In the genomic region with DNA sequence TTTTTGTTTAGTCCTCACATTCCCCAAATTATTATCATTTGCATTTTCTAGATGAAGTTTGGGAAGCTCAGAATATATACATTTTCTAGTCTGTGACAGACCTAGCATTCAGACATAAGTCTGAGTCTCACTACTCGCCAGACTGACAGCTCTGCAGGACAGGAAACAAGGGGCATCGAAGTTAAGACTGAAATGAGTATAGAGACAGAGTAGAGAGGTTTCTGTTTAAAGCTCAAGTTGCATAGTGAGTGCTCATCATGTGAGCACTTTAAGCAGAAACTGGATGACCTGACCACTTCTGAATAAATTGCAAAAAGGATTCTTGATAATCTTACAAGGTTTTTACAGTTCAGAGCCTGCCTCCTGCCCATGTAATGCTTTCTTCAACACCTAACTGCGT, we compare ENCODE assay signal across 1 cellular context.
A peak's percentile ranks its signal among the peaks of the same experiment; 100 is the strongest.
TF ChIP-seq lines count a peak whose summit lies in the region.

No MANE protein-coding gene starts in this region.

TF ChIP-seq in K562, 482 proteins besides CTCF, POLR2A, EP300 and RAD21:
- TF ChIP-seq LEF1 (IDR thresholded peaks at IDR 0.05) (no peak), ZFPM2 (CRISPR knock-in tag; IDR thresholded peaks at IDR 0.05) (no peak), TARDBP (IDR thresholded peaks at IDR 0.05) (no peak)
- TF ChIP-seq, protein P1, sequence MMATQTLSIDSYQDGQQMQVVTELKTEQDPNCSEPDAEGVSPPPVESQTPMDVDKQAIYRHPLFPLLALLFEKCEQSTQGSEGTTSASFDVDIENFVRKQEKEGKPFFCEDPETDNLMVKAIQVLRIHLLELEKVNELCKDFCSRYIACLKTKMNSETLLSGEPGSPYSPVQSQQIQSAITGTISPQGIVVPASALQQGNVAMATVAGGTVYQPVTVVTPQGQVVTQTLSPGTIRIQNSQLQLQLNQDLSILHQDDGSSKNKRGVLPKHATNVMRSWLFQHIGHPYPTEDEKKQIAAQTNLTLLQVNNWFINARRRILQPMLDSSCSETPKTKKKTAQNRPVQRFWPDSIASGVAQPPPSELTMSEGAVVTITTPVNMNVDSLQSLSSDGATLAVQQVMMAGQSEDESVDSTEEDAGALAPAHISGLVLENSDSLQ (IDR thresholded peaks at IDR 0.05) = peak; percentile 76
- TF ChIP-seq, protein P2, sequence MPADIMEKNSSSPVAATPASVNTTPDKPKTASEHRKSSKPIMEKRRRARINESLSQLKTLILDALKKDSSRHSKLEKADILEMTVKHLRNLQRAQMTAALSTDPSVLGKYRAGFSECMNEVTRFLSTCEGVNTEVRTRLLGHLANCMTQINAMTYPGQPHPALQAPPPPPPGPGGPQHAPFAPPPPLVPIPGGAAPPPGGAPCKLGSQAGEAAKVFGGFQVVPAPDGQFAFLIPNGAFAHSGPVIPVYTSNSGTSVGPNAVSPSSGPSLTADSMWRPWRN (IDR thresholded peaks at IDR 0.05; ENCODE audit: low read depth) = no peak
